Comparison of ENCODE assay signal across 15 cellular contexts in genomic region chr7:101943306-101943705, GRCh38.
"Had no signal": no experiment of that assay in that cellular context is flagged by ENCODE, and none has a peak within 500 bp of the region (broad histone marks: within the 10 kb centered on the region; RNA-seq: fewer than 3 reads in every experiment).

No MANE protein-coding gene starts in this region.

- H3K27me3 ChIP-seq: cardiac muscle cell had no signal

- ATAC-seq: activated T-helper 17 cell treated with anti-CD3 and anti-CD28 coated beads, Interleukin-2, amount 50 U/mL, for 72 hours; effector memory CD8-positive, alpha-beta T cell; naive thymus-derived CD8-positive, alpha-beta T cell; T-helper 17 cell had no signal

- H3K36me3 ChIP-seq: cardiac muscle cell, thoracic aorta had no signal

- H3K4me3 ChIP-seq: cardiac muscle cell, psoas muscle, thoracic aorta had no signal

- H3K9me3 ChIP-seq: psoas muscle, thoracic aorta had no signal

- DNase-seq: activated CD4-positive, alpha-beta T cell treated with anti-CD3 and anti-CD28 coated beads, Interleukin-2, amount 50 U/mL, for 1 hour; activated CD4-positive, CD25-positive, alpha-beta regulatory T cell; activated naive CD4-positive, alpha-beta T cell treated with anti-CD3 and anti-CD28 coated beads, Interleukin-2, amount 10 ng/mL, durations not matched to agents 7 days and 5 days; activated T-cell treated with anti-CD3 and anti-CD28 coated beads for 4 hours; cortex of kidney; effector memory CD8-positive, alpha-beta T cell; naive thymus-derived CD8-positive, alpha-beta T cell; occipital lobe; psoas muscle; stimulated activated CD4-positive, alpha-beta T cell treated with anti-CD3 and anti-CD28 coated beads, Interleukin-15, amount 100 ng/mL, for 24 hours; stimulated activated CD4-positive, alpha-beta T cell treated with anti-CD3 and anti-CD28 coated beads, Interleukin-4, amount 100 ng/mL, for 24 hours; T-helper 17 cell had no signal
